Comparison of ENCODE assay signal across 10 cellular contexts in the genomic region with DNA sequence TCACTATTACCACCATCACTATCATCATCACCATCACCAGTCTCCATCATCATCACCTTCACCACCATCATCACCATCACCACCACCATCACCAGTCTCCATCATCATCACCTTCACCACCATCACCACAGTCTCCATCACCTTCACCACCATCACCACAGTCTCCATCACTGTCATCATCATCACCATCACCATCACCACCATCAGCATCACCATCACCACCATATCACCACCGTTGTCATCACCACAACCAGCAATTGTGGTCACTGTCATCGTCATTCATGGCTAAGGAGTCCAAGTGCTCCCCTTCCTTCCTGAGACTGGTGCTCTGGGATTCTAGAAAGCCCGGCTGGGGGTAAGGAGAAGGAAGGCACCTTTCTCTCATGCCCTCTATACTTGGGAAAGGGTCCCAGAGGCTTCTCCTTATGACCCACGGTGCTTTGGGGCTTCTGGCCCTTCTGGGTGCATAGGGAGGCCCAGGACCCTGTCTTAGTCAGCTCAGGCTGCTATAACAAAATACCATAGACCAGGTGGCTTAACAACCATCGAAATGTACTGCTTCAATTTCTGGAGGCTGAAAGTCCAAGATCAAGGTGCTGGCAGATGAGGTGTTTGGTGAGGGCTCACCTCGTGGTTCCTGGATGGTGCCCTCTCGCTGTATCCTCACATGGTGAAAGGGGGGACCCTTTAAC.
"Had no signal": no experiment of that assay in that cellular context is flagged by ENCODE, and none has a peak within 500 bp of the region (broad histone marks: within the 10 kb centered on the region; RNA-seq: fewer than 3 reads in every experiment).

No MANE protein-coding gene starts in this region.

- H3K4me3 Mint-ChIP-seq: activated CD4-positive, alpha-beta T cell treated with anti-CD3 and anti-CD28 coated beads for 36 hours; memory B cell; nephron progenitor cell had no signal

- H3K27ac Mint-ChIP-seq: activated CD4-positive, alpha-beta T cell treated with anti-CD3 and anti-CD28 coated beads for 36 hours; memory B cell; nephron progenitor cell had no signal

- DNase-seq: activated CD4-positive, alpha-beta T cell treated with anti-CD3 and anti-CD28 coated beads for 36 hours; effector CD4-positive, alpha-beta T cell; heart left ventricle; islet precursor cell; nephron progenitor cell; SJCRH30; stimulated activated CD4-positive, alpha-beta T cell treated with anti-CD3 and anti-CD28 coated beads, Interleukin-4, amount 100 ng/mL, for 1 hour had no signal

- H3K4me3 ChIP-seq: heart left ventricle, SJCRH30, tibial nerve had no signal

- H3K27me3 Mint-ChIP-seq: activated CD4-positive, alpha-beta T cell treated with anti-CD3 and anti-CD28 coated beads for 36 hours had no signal

- H3K4me1 Mint-ChIP-seq: activated CD4-positive, alpha-beta T cell treated with anti-CD3 and anti-CD28 coated beads for 36 hours had no signal

- H3K27ac ChIP-seq: heart left ventricle, SJCRH30, tibial nerve had no signal

- H3K9me3 ChIP-seq: heart left ventricle, SJCRH30, tibial nerve had no signal

- H3K36me3 ChIP-seq: heart left ventricle, SJCRH30, tibial nerve had no signal

- H3K27me3 ChIP-seq: heart left ventricle, SJCRH30, tibial nerve had no signal

- H3K36me3 Mint-ChIP-seq: memory B cell had no signal

- ATAC-seq: activated CD4-positive, alpha-beta T cell treated with anti-CD3 and anti-CD28 coated beads for 36 hours; heart left ventricle; left lobe of liver had no signal
